ENCODE assay signal across 9 cellular contexts in genomic region chr6:118709859-118710350, GRCh38. TPM values are rescaled to one million over a fixed set of nuclear protein-coding genes. Genes with fewer than 3 reads are reported as not detected.
DNase-seq lines count a peak whose midpoint lies in the region; ATAC-seq and TF ChIP-seq lines count a peak whose summit lies in the region.
"Had no signal": no experiment of that assay in that cellular context is flagged by ENCODE, and none has a peak within 500 bp of the region (broad histone marks: within the 10 kb centered on the region; RNA-seq: fewer than 3 reads in every experiment).

No MANE protein-coding gene starts in this region.

- no peak for TF ChIP-seq CTCF in RWPE1 (conservative IDR thresholded peaks at IDR 0.05; ENCODE audit: low read depth)

- intact Hi-C loops in activated naive CD4-positive, alpha-beta T cell treated with anti-CD3 and anti-CD28 coated beads for 36 hours (cut with micrococcal nuclease) = loop anchor here (1.0 to 10.0 kb wide), 14 partner anchors 9 to 1035 kb away; partner anchors contain the start of genes ASF1A, CEP85L and NUS1

- H3K4me3 Mint-ChIP-seq in activated naive CD4-positive, alpha-beta T cell treated with anti-CD3 and anti-CD28 coated beads for 36 hours = peak overlapping the region; percentile 82

- no peak overlapping the region for H3K27ac ChIP-seq in RWPE1
- H3K27ac ChIP-seq: C4-2B had no signal

- peak; percentile 87 for ATAC-seq in HG03039 (IDR thresholded peaks at IDR 0.05; ENCODE audit: unreplicated experiment)

- DNase-seq in NCI-H2107 treated with DMSO at 0.1 percent for 48 hours (lab: John Stamatoyannopoulos, UW; ENCODE audit: unreplicated experiment) (peak; percentile 43), NCI-H2107 (lab: John Stamatoyannopoulos, UW) (no peak), RWPE1 (ENCODE audit: low spot score) (peak; percentile 3), hepatic stellate cell (ENCODE audit: low spot score) (peak; percentile 37), NCI-H446 (lab: John Stamatoyannopoulos, UW) (no peak)
- peak; percentile 88 for DNase-seq in activated naive CD4-positive, alpha-beta T cell treated with anti-CD3 and anti-CD28 coated beads for 36 hours
- DNase-seq in stimulated activated CD4-positive, alpha-beta T cell treated with anti-CD3 and anti-CD28 coated beads, Interleukin-1b, Interleukin-23, amount 100 ng/mL, for 48 hours = peak; percentile 84

- CTCF ChIA-PET in RWPE1 (lab: Yijun Ruan, JAX) = interaction anchor here (0.5 kb wide), 1 partner anchor 1585 kb away, joined by 3 read pairs; no protein-coding TSS in a partner anchor
- CTCF ChIA-PET in activated naive CD4-positive, alpha-beta T cell treated with anti-CD3 and anti-CD28 coated beads for 36 hours (lab: Charles Lee) = interaction anchor here (0.6 to 4.3 kb wide), 11 partner anchors 10 to 145 kb away, joined by 3 to 24 read pairs (median 5); no protein-coding TSS in a partner anchor

- no peaks in the 10 kb centered on the region for H3K27me3 Mint-ChIP-seq in activated naive CD4-positive, alpha-beta T cell treated with anti-CD3 and anti-CD28 coated beads for 36 hours (ENCODE audit: low read depth)

- H3K4me1 Mint-ChIP-seq in activated naive CD4-positive, alpha-beta T cell treated with anti-CD3 and anti-CD28 coated beads for 36 hours (ENCODE audit: low read depth) = peaks cover 70% of the 10 kb centered on the region

- H3K9me3 Mint-ChIP-seq in activated naive CD4-positive, alpha-beta T cell treated with anti-CD3 and anti-CD28 coated beads for 36 hours = no peaks in the 10 kb centered on the region

- H3K36me3 Mint-ChIP-seq in activated naive CD4-positive, alpha-beta T cell treated with anti-CD3 and anti-CD28 coated beads for 36 hours (ENCODE audit: low read depth) = peaks cover 7% of the 10 kb centered on the region

- POLR2A ChIA-PET in RWPE1 (lab: Yijun Ruan, JAX; ENCODE audit: low non-redundant PET) = no interaction called here

- H3K27ac Mint-ChIP-seq in activated naive CD4-positive, alpha-beta T cell treated with anti-CD3 and anti-CD28 coated beads for 36 hours = peak overlapping the region; percentile 98

RNA-seq across cellular contexts. Expression of gene CEP85L, which starts 58.5 kb away (rescaled TPM):
- 10 to 100 TPM; 31.4 to 31.9 TPM for total RNA-seq in activated naive CD4-positive, alpha-beta T cell treated with anti-CD3 and anti-CD28 coated beads for 36 hours

Comparison
In these comparisons a context has a peak if more than half of its experiments do, and no peak if none do; other contexts are left out.
1. DNase-seq: peak in NCI-H2107 treated with DMSO at 0.1 percent for 48 hours (single experiment), RWPE1 (single experiment), activated naive CD4-positive, alpha-beta T cell treated with anti-CD3 and anti-CD28 coated beads for 36 hours (single experiment), hepatic stellate cell (single experiment) and stimulated activated CD4-positive, alpha-beta T cell treated with anti-CD3 and anti-CD28 coated beads, Interleukin-1b, Interleukin-23, amount 100 ng/mL, for 48 hours (single experiment); none in NCI-H2107 (single experiment) and NCI-H446 (0 of 2).